ENCODE assay signal across 14 cellular contexts in genomic region chr3:171225698-171226097, GRCh38.
A peak's percentile ranks its signal among the peaks of the same experiment; 100 is the strongest.
DNase-seq lines count a peak whose midpoint lies in the region; ATAC-seq lines count a peak whose summit lies in the region.
"Had no signal": no experiment of that assay in that cellular context is flagged by ENCODE, and none has a peak within 500 bp of the region (broad histone marks: within the 10 kb centered on the region; RNA-seq: fewer than 3 reads in every experiment).

No MANE protein-coding gene starts in this region.

- H3K36me3 Mint-ChIP-seq in activated T-cell treated with anti-CD3 and anti-CD28 coated beads, Interleukin-2, amount 50 U/mL, for 24 hours (ENCODE audit: low read depth), result peaks cover 38% of the 10 kb centered on the region
- H3K36me3 Mint-ChIP-seq in central memory CD8-positive, alpha-beta T cell (ENCODE audit: insufficient read depth), result peaks cover 12% of the 10 kb centered on the region
- H3K36me3 Mint-ChIP-seq: memory B cell had no signal

- ATAC-seq in central memory CD8-positive, alpha-beta T cell (replicated peaks; ENCODE audit: extremely low read depth, poor library complexity, severe bottlenecking), result no peak
- no peak for ATAC-seq in GM18517 (IDR thresholded peaks at IDR 0.05; ENCODE audit: unreplicated experiment)
- no peak for ATAC-seq in HG02981 (IDR thresholded peaks at IDR 0.05; ENCODE audit: unreplicated experiment)
- no peak for ATAC-seq in HG03354 (IDR thresholded peaks at IDR 0.05; ENCODE audit: poor library complexity, severe bottlenecking, unreplicated experiment)

- no peaks in the 10 kb centered on the region for H3K27me3 Mint-ChIP-seq in activated T-cell treated with anti-CD3 and anti-CD28 coated beads, Interleukin-2, amount 50 U/mL, for 24 hours
- no peaks in the 10 kb centered on the region for H3K27me3 Mint-ChIP-seq in central memory CD8-positive, alpha-beta T cell
- H3K27me3 Mint-ChIP-seq: memory B cell had no signal

- peaks cover 11% of the 10 kb centered on the region for H3K9me3 Mint-ChIP-seq in activated T-cell treated with anti-CD3 and anti-CD28 coated beads, Interleukin-2, amount 50 U/mL, for 24 hours
- no peaks in the 10 kb centered on the region for H3K9me3 Mint-ChIP-seq in central memory CD8-positive, alpha-beta T cell

- H3K4me1 Mint-ChIP-seq in activated T-cell treated with anti-CD3 and anti-CD28 coated beads, Interleukin-2, amount 50 U/mL, for 24 hours (ENCODE audit: low read depth), result peaks cover 67% of the 10 kb centered on the region
- peaks cover 34% of the 10 kb centered on the region for H3K4me1 Mint-ChIP-seq in central memory CD8-positive, alpha-beta T cell
- H3K4me1 Mint-ChIP-seq: memory B cell had no signal

- no peak for DNase-seq in activated T-cell treated with anti-CD3 and anti-CD28 coated beads, Interleukin-2, amount 50 U/mL, for 24 hours
- DNase-seq in activated T-cell treated with anti-CD3 and anti-CD28 coated beads for 4 hours (no peak), NCI-H446 treated with DMSO at 0.1 percent for 48 hours (lab: John Stamatoyannopoulos, UW) (peak; percentile 84), renal cortical epithelial cell (ENCODE audit: low read depth) (peak; percentile 70)
- no peak for DNase-seq in central memory CD8-positive, alpha-beta T cell (ENCODE audit: low spot score in 2 of 2)
- DNase-seq: ACHN, HCEC 1CT, hippocampal formation, NCI-H1092 treated with DMSO at 0.1 percent for 48 hours, NCI-H526 had no signal

- peak overlapping the region; percentile 77 for H3K27ac Mint-ChIP-seq in activated T-cell treated with anti-CD3 and anti-CD28 coated beads, Interleukin-2, amount 50 U/mL, for 24 hours
- H3K27ac Mint-ChIP-seq in central memory CD8-positive, alpha-beta T cell (ENCODE audit: low read depth), result peak overlapping the region; percentile 29
- H3K27ac Mint-ChIP-seq: memory B cell had no signal

- no peak overlapping the region for H3K4me3 Mint-ChIP-seq in activated T-cell treated with anti-CD3 and anti-CD28 coated beads, Interleukin-2, amount 50 U/mL, for 24 hours
- H3K4me3 Mint-ChIP-seq in central memory CD8-positive, alpha-beta T cell, result no peak overlapping the region
- H3K4me3 Mint-ChIP-seq: memory B cell had no signal

Comparison
In these comparisons a context has a peak if more than half of its experiments do, and no peak if none do; other contexts are left out.
1. DNase-seq: peak in NCI-H446 treated with DMSO at 0.1 percent for 48 hours (single experiment) and renal cortical epithelial cell (single experiment); none in activated T-cell treated with anti-CD3 and anti-CD28 coated beads, Interleukin-2, amount 50 U/mL, for 24 hours (single experiment), activated T-cell treated with anti-CD3 and anti-CD28 coated beads for 4 hours (single experiment) and central memory CD8-positive, alpha-beta T cell (0 of 2).